ENCODE assay signal across 35 cellular contexts in genomic region chr17:51833620-51834019, GRCh38.
"Had no signal": no experiment of that assay in that cellular context is flagged by ENCODE, and none has a peak within 500 bp of the region (broad histone marks: within the 10 kb centered on the region; RNA-seq: fewer than 3 reads in every experiment).

No MANE protein-coding gene starts in this region.

- H3K4me1 ChIP-seq: ascending aorta had no signal

- H3K9ac ChIP-seq: KMS-11 had no signal

- H3K27ac Mint-ChIP-seq: activated CD4-positive, alpha-beta T cell treated with anti-CD3 and anti-CD28 coated beads for 36 hours; activated CD4-positive, alpha-beta T cell treated with anti-CD3 and anti-CD28 coated beads, Interleukin-2, amount 10 ng/mL, durations not matched to agents 7 days and 5 days; activated CD8-positive, alpha-beta T cell treated with anti-CD3 and anti-CD28 coated beads, Interleukin-2, amount 10 ng/mL, durations not matched to agents 7 days and 5 days; activated naive CD4-positive, alpha-beta T cell treated with anti-CD3 and anti-CD28 coated beads, Interleukin-2, amount 50 U/mL, for 24 hours; activated naive CD8-positive, alpha-beta T cell treated with anti-CD3 and anti-CD28 coated beads, Interleukin-2, amount 10 ng/mL, durations not matched to agents 7 days and 5 days; activated T-cell treated with anti-CD3 and anti-CD28 coated beads, Interleukin-2, amount 50 U/mL, for 24 hours; activated T-helper 2 cell treated with anti-CD3 and anti-CD28 coated beads, Interferon-gamma antibody, Interleukin-2, Interleukin-4, amounts not matched to agents 10 μg/mL and 5 μg/mL and 100 μg/mL, durations not matched to agents 14 hours and 24 hours and 36 hours; T-helper 1 cell treated with Interleukin-12 subunit alpha and Interleukin-12 subunit beta and Interleukin-4 antibody, amounts not matched to agents 30 μg/mL and 1 μg/mL, for 36 hours; T-helper 2 cell treated with Interferon-gamma antibody and Interleukin-4, amounts not matched to agents 5 μg/mL and 100 μg/mL, for 36 hours; WTC11 had no signal

- H3K4me2 ChIP-seq: KMS-11, PC-9 had no signal

- H3K9me3 Mint-ChIP-seq: activated CD4-positive, alpha-beta T cell treated with anti-CD3 and anti-CD28 coated beads, Interleukin-2, amount 10 ng/mL, durations not matched to agents 7 days and 5 days; activated naive CD4-positive, alpha-beta T cell treated with anti-CD3 and anti-CD28 coated beads, Interleukin-2, amount 50 U/mL, for 24 hours; activated naive CD8-positive, alpha-beta T cell treated with anti-CD3 and anti-CD28 coated beads, Interleukin-2, amount 10 ng/mL, durations not matched to agents 7 days and 5 days; activated T-cell treated with anti-CD3 and anti-CD28 coated beads, Interleukin-2, amount 50 U/mL, for 24 hours; activated T-helper 2 cell treated with anti-CD3 and anti-CD28 coated beads, Interferon-gamma antibody, Interleukin-2, Interleukin-4, amounts not matched to agents 10 μg/mL and 5 μg/mL and 100 μg/mL, durations not matched to agents 14 hours and 24 hours and 36 hours; central memory CD8-positive, alpha-beta T cell; T-helper 1 cell treated with Interleukin-12 subunit alpha and Interleukin-12 subunit beta and Interleukin-4 antibody, amounts not matched to agents 30 μg/mL and 1 μg/mL, for 36 hours; T-helper 2 cell treated with Interferon-gamma antibody and Interleukin-4, amounts not matched to agents 5 μg/mL and 100 μg/mL, for 36 hours had no signal

- DNase-seq: activated CD4-positive, alpha-beta T cell treated with anti-CD3 and anti-CD28 coated beads for 36 hours; activated CD4-positive, alpha-beta T cell treated with anti-CD3 and anti-CD28 coated beads, Interleukin-2, amount 10 ng/mL, durations not matched to agents 7 days and 5 days; activated CD4-positive, alpha-beta T cell treated with anti-CD3 and anti-CD28 coated beads, Interleukin-2, amount 50 U/mL, for 48 hours; activated CD8-positive, alpha-beta T cell treated with anti-CD3 and anti-CD28 coated beads, Interleukin-2, amount 10 ng/mL, durations not matched to agents 7 days and 5 days; activated gamma-delta T cell; activated naive CD4-positive, alpha-beta T cell treated with Interleukin-2 at 50 U/mL for 16 hours; activated naive CD8-positive, alpha-beta T cell treated with anti-CD3 and anti-CD28 coated beads, Interleukin-2, amount 10 ng/mL, durations not matched to agents 7 days and 5 days; activated T-cell treated with anti-CD3 and anti-CD28 coated beads, Interleukin-2, amount 50 U/mL, for 24 hours; amygdala; NCI-H1092 treated with DMSO at 0.1 percent for 48 hours; NCI-H1417; NCI-H146; NCI-H187; NCI-H2029 treated with DMSO at 0.1 percent for 48 hours; NCI-H2107; NCI-H2171; NCI-H510A; NCI-H526; NCI-H748 treated with DMSO at 0.1 percent for 48 hours; NK-92 treated with Interleukin-12 subunit alpha and Interleukin-12 subunit beta, amount 100 ng/mL, for 24 hours; PC-9; Right ventricle myocardium superior had no signal

- H3K4me1 Mint-ChIP-seq: activated CD4-positive, alpha-beta T cell treated with anti-CD3 and anti-CD28 coated beads for 36 hours; activated CD4-positive, alpha-beta T cell treated with anti-CD3 and anti-CD28 coated beads, Interleukin-2, amount 10 ng/mL, durations not matched to agents 7 days and 5 days; activated naive CD4-positive, alpha-beta T cell treated with anti-CD3 and anti-CD28 coated beads, Interleukin-2, amount 50 U/mL, for 24 hours; activated naive CD8-positive, alpha-beta T cell treated with anti-CD3 and anti-CD28 coated beads, Interleukin-2, amount 10 ng/mL, durations not matched to agents 7 days and 5 days; central memory CD8-positive, alpha-beta T cell; WTC11 had no signal

- H3K27me3 ChIP-seq: ascending aorta had no signal

- H3K27ac ChIP-seq: ascending aorta, cardiac muscle cell, KMS-11, PC-9, RWPE1 had no signal

- ATAC-seq: activated CD4-positive, alpha-beta T cell treated with anti-CD3 and anti-CD28 coated beads for 36 hours; activated CD4-positive, CD25-positive, alpha-beta regulatory T cell treated with anti-CD3 and anti-CD28 coated beads, Interleukin-2, amount 50 U/mL, for 24 hours; activated CD8-positive, alpha-beta T cell treated with anti-CD3 and anti-CD28 coated beads, Interleukin-2, amount 10 ng/mL, durations not matched to agents 7 days and 5 days; WTC11 had no signal

- H2AFZ ChIP-seq: PC-9 had no signal

- H3K36me3 ChIP-seq: ascending aorta, cardiac muscle cell had no signal

- FAIRE-seq: RCC 7860, TTC549 had no signal

- H3K36me3 Mint-ChIP-seq: activated naive CD4-positive, alpha-beta T cell treated with anti-CD3 and anti-CD28 coated beads, Interleukin-2, amount 50 U/mL, for 24 hours; activated naive CD8-positive, alpha-beta T cell treated with anti-CD3 and anti-CD28 coated beads, Interleukin-2, amount 10 ng/mL, durations not matched to agents 7 days and 5 days had no signal

- H3K9me3 ChIP-seq: ascending aorta had no signal

- H3K27me3 Mint-ChIP-seq: activated naive CD8-positive, alpha-beta T cell treated with anti-CD3 and anti-CD28 coated beads, Interleukin-2, amount 10 ng/mL, durations not matched to agents 7 days and 5 days; central memory CD8-positive, alpha-beta T cell had no signal

- H3K4me3 ChIP-seq: ascending aorta, cardiac muscle cell, PC-9 had no signal

- H3K4me3 Mint-ChIP-seq: activated CD4-positive, alpha-beta T cell treated with anti-CD3 and anti-CD28 coated beads for 36 hours; activated CD4-positive, alpha-beta T cell treated with anti-CD3 and anti-CD28 coated beads, Interleukin-2, amount 10 ng/mL, durations not matched to agents 7 days and 5 days; activated CD8-positive, alpha-beta T cell treated with anti-CD3 and anti-CD28 coated beads, Interleukin-2, amount 10 ng/mL, durations not matched to agents 7 days and 5 days; activated naive CD4-positive, alpha-beta T cell treated with anti-CD3 and anti-CD28 coated beads, Interleukin-2, amount 50 U/mL, for 24 hours; activated naive CD8-positive, alpha-beta T cell treated with anti-CD3 and anti-CD28 coated beads, Interleukin-2, amount 10 ng/mL, durations not matched to agents 7 days and 5 days; activated T-cell treated with anti-CD3 and anti-CD28 coated beads, Interleukin-2, amount 50 U/mL, for 24 hours; central memory CD8-positive, alpha-beta T cell; T-helper 1 cell treated with Interleukin-12 subunit alpha and Interleukin-12 subunit beta and Interleukin-4 antibody, amounts not matched to agents 30 μg/mL and 1 μg/mL, for 36 hours; T-helper 2 cell treated with Interferon-gamma antibody and Interleukin-4, amounts not matched to agents 5 μg/mL and 100 μg/mL, for 36 hours; WTC11 had no signal
